8 cellular contexts compared by ENCODE assay signal in the genomic region with DNA sequence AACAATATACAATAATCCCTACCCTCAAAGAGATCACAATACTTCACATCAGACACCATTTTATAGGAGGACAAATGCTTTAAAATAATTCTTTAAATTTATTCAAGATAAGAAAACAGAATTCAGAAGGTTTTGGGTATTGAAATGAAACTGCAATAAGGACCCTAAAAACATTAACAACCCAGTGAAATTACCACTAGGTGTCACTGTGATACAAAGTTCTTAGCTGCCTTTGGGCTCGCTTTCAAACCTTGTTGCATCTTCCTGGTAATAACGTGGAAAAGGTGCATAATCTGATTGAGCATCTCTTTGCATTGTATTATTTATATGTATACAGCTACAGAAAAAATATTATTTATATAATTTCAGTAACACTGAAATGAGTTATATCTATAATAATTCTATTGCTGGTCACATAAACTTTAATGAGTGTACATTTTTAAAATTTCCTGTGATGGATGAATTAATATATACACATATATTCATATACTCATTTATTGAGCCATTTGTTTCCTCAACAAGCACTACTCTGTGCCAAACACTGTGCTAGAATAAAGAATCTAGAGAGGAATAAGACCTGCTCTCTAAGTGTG.
DNase-seq lines count a peak whose midpoint lies in the region; ATAC-seq, FAIRE-seq and TF ChIP-seq lines count a peak whose summit lies in the region.

No MANE protein-coding gene starts in this region.

- H3K36me3 Mint-ChIP-seq in activated T-helper 17 cell treated with anti-CD3 and anti-CD28 coated beads, Interleukin-2, amount 50 U/mL, for 72 hours (ENCODE audit: low read depth) = peaks cover 9% of the 10 kb centered on the region

- peak; percentile 38 for DNase-seq in Daoy (ENCODE audit: low read depth)
- DNase-seq in HTR-8/SVneo (ENCODE audit: insufficient read length, low spot score) = peak; percentile 38
- peak; percentile 7 to 54 for DNase-seq in NOMO-1 (lab: John Stamatoyannopoulos, UW; ENCODE audit: unreplicated experiment in 2 of 2)
- peak; percentile 85 for DNase-seq in choroid plexus epithelial cell (ENCODE audit: low read depth)
- no peak for DNase-seq in lower lobe of right lung

- H3K4me1 ChIP-seq in lower lobe of right lung = no peaks in the 10 kb centered on the region

- H3K27me3 ChIP-seq in lower lobe of right lung (ENCODE audit: low read depth) = no peaks in the 10 kb centered on the region

- no peaks in the 10 kb centered on the region for H3K27me3 Mint-ChIP-seq in activated T-helper 17 cell treated with anti-CD3 and anti-CD28 coated beads, Interleukin-2, amount 50 U/mL, for 72 hours

- no peak for FAIRE-seq in HTR-8/SVneo (lab: Jason Lieb, UNC)

- no peak overlapping the region for H3K27ac Mint-ChIP-seq in activated T-helper 17 cell treated with anti-CD3 and anti-CD28 coated beads, Interleukin-2, amount 50 U/mL, for 72 hours

- TF ChIP-seq CTCF in choroid plexus epithelial cell (conservative IDR thresholded peaks at IDR 0.05; ENCODE audit: low read depth, low read length) = peak; percentile 75
- TF ChIP-seq CTCF in lower lobe of right lung (IDR thresholded peaks at IDR 0.05) = peak; percentile 81

- no peaks in the 10 kb centered on the region for H3K36me3 ChIP-seq in lower lobe of right lung

- no peaks in the 10 kb centered on the region for H3K9me3 ChIP-seq in lower lobe of right lung

- intact Hi-C loops in lower lobe of right lung (cut with DNase I) = loop anchor here (5.0 kb wide), 1 partner anchor 417 kb away; no protein-coding TSS in a partner anchor

- ATAC-seq in lower lobe of right lung = peak in 1 of 2 donors; percentile 57
- ATAC-seq in GM21576 (IDR thresholded peaks at IDR 0.05; ENCODE audit: unreplicated experiment) = no peak
- ATAC-seq in HG03196 (IDR thresholded peaks at IDR 0.05; ENCODE audit: unreplicated experiment) = no peak
- no peak for ATAC-seq in activated T-helper 17 cell treated with anti-CD3 and anti-CD28 coated beads, Interleukin-2, amount 50 U/mL, for 72 hours (replicated peaks)

- no peaks in the 10 kb centered on the region for H3K9me3 Mint-ChIP-seq in activated T-helper 17 cell treated with anti-CD3 and anti-CD28 coated beads, Interleukin-2, amount 50 U/mL, for 72 hours

- H3K4me3 Mint-ChIP-seq in activated T-helper 17 cell treated with anti-CD3 and anti-CD28 coated beads, Interleukin-2, amount 50 U/mL, for 72 hours = no peak overlapping the region

- H3K4me3 ChIP-seq in choroid plexus epithelial cell (ENCODE audit: low read depth, low read length) (no peak overlapping the region), lower lobe of right lung (no peak overlapping the region)

- peaks cover 5% of the 10 kb centered on the region for H3K4me1 Mint-ChIP-seq in activated T-helper 17 cell treated with anti-CD3 and anti-CD28 coated beads, Interleukin-2, amount 50 U/mL, for 72 hours

- no peak overlapping the region for H3K27ac ChIP-seq in lower lobe of right lung
